1 cellular context compared by ENCODE assay signal in genomic region chr2:10371441-10372194, GRCh38.
TF ChIP-seq lines count a peak whose summit lies in the region.

No MANE protein-coding gene starts in this region.

TF ChIP-seq in K562, 482 proteins besides CTCF, POLR2A, EP300 and RAD21:
- TF ChIP-seq E2F5 (CRISPR knock-in tag; IDR thresholded peaks at IDR 0.05) (no peak), ZBTB33 (CRISPR knock-in tag; IDR thresholded peaks at IDR 0.05) (peak; percentile 62; the same call in 1 of the 2 replicates)
